30 cellular contexts compared by ENCODE assay signal in the genomic region with DNA sequence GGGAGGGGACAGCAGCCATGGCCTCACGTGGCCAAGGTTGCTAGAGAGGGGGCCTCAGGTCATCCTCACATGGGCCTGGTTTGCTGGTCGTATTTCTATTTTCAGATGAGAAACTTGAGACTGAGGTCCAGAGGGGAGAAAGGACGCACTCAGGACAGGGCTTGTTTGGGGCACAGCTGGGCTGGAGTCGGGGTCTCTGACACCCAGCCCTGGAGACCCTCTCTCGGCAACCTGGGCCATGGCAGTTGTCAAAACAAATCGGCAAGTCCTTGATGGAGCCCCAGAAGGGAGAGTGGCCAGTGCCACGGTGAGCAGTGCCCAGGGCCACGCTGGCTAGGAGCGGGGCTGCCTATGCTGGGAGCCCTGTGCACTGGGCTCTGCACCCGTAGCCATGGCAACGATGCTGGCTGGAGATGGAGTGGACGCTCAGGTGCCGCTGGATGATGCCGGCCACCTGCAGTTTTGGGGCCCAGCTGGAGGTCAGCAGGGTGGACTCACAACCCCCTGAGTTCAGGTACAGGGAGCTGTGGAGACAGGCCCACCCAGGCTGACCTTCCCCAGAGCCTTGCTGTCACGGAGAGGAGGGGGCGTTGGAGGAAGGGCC.
"Had no signal": no experiment of that assay in that cellular context is flagged by ENCODE, and none has a peak within 500 bp of the region (broad histone marks: within the 10 kb centered on the region; RNA-seq: fewer than 3 reads in every experiment).

No MANE protein-coding gene starts in this region.

- H3K4me1 Mint-ChIP-seq: activated naive CD4-positive, alpha-beta T cell treated with anti-CD3 and anti-CD28 coated beads, Interleukin-2, amount 10 ng/mL, durations not matched to agents 7 days and 5 days; activated naive CD8-positive, alpha-beta T cell treated with anti-CD3 and anti-CD28 coated beads, Interleukin-2, amount 10 ng/mL, durations not matched to agents 7 days and 5 days; naive thymus-derived CD4-positive, alpha-beta T cell had no signal

- H3K27me3 ChIP-seq: ascending aorta, cardiac muscle cell, hepatocyte, right atrium auricular region, transverse colon had no signal

- H3K79me2 ChIP-seq: hepatocyte, parathyroid adenoma had no signal

- H3K27ac ChIP-seq: ascending aorta, cardiac muscle cell, coronary artery, dorsolateral prefrontal cortex, gastrocnemius medialis, hepatocyte, parathyroid adenoma, right atrium auricular region, transverse colon, VCaP had no signal

- H2AFZ ChIP-seq: hepatocyte, parathyroid adenoma had no signal

- H3K27me3 Mint-ChIP-seq: brain; stimulated activated naive B cell treated with anti-CD40 and anti-IgM and Interleukin-4, amounts not matched to agents 10 μg/mL and 1 μg/mL and 100 μg/mL, for 72 hours had no signal

- H3K9me3 Mint-ChIP-seq: activated naive CD8-positive, alpha-beta T cell treated with anti-CD3 and anti-CD28 coated beads, Interleukin-2, amount 10 ng/mL, durations not matched to agents 7 days and 5 days; brain; stimulated activated naive B cell treated with anti-CD40 and anti-IgM and Interleukin-4, amounts not matched to agents 10 μg/mL and 1 μg/mL and 100 μg/mL, for 72 hours had no signal

- H3K36me3 Mint-ChIP-seq: activated naive CD4-positive, alpha-beta T cell treated with anti-CD3 and anti-CD28 coated beads, Interleukin-2, amount 10 ng/mL, durations not matched to agents 7 days and 5 days; activated naive CD8-positive, alpha-beta T cell treated with anti-CD3 and anti-CD28 coated beads, Interleukin-2, amount 10 ng/mL, durations not matched to agents 7 days and 5 days; brain; stimulated activated naive B cell treated with anti-CD40 and anti-IgM and Interleukin-4, amounts not matched to agents 10 μg/mL and 1 μg/mL and 100 μg/mL, for 72 hours had no signal

- H3K4me1 ChIP-seq: ascending aorta, gastrocnemius medialis, parathyroid adenoma, transverse colon had no signal

- DNase-seq: activated CD4-positive, alpha-beta T cell treated with anti-CD3 and anti-CD28 coated beads for 48 hours; activated CD4-positive, alpha-beta T cell treated with anti-CD3 and anti-CD28 coated beads, Interleukin-2, amount 50 U/mL, for 48 hours; activated CD8-positive, alpha-beta memory T cell treated with anti-CD3 and anti-CD28 coated beads for 24 hours; activated gamma-delta T cell; activated naive CD4-positive, alpha-beta T cell treated with anti-CD3 and anti-CD28 coated beads, Interleukin-2, amount 10 ng/mL, durations not matched to agents 7 days and 5 days; activated naive CD8-positive, alpha-beta T cell treated with anti-CD3 and anti-CD28 coated beads, Interleukin-2, amount 10 ng/mL, durations not matched to agents 7 days and 5 days; cerebellar nuclear complex; effector memory CD4-positive, alpha-beta T cell; erythroblast; gastrocnemius medialis; glutamatergic neuron; left cardiac atrium; midbrain; naive thymus-derived CD4-positive, alpha-beta T cell; nucleus accumbens; stimulated activated CD4-positive, alpha-beta T cell treated with anti-CD3 and anti-CD28 coated beads, Interleukin-15, amount 100 ng/mL, for 24 hours; stimulated activated CD4-positive, alpha-beta T cell treated with anti-CD3 and anti-CD28 coated beads, Interleukin-2, amount 100 ng/mL, for 24 hours; stimulated activated naive B cell treated with anti-CD40 and anti-IgM and Interleukin-4, amounts not matched to agents 10 μg/mL and 1 μg/mL and 100 μg/mL, for 72 hours; T-helper 9 cell; transverse colon had no signal

- H3K4me3 Mint-ChIP-seq: activated naive CD4-positive, alpha-beta T cell treated with anti-CD3 and anti-CD28 coated beads, Interleukin-2, amount 10 ng/mL, durations not matched to agents 7 days and 5 days; activated naive CD8-positive, alpha-beta T cell treated with anti-CD3 and anti-CD28 coated beads, Interleukin-2, amount 10 ng/mL, durations not matched to agents 7 days and 5 days; brain; naive thymus-derived CD4-positive, alpha-beta T cell; stimulated activated naive B cell treated with anti-CD40 and anti-IgM and Interleukin-4, amounts not matched to agents 10 μg/mL and 1 μg/mL and 100 μg/mL, for 72 hours had no signal

- H3K27ac Mint-ChIP-seq: activated naive CD4-positive, alpha-beta T cell treated with anti-CD3 and anti-CD28 coated beads, Interleukin-2, amount 10 ng/mL, durations not matched to agents 7 days and 5 days; activated naive CD8-positive, alpha-beta T cell treated with anti-CD3 and anti-CD28 coated beads, Interleukin-2, amount 10 ng/mL, durations not matched to agents 7 days and 5 days; brain; stimulated activated naive B cell treated with anti-CD40 and anti-IgM and Interleukin-4, amounts not matched to agents 10 μg/mL and 1 μg/mL and 100 μg/mL, for 72 hours had no signal

- ATAC-seq: activated CD4-positive, CD25-positive, alpha-beta regulatory T cell treated with anti-CD3 and anti-CD28 coated beads, Interleukin-2, amount 50 U/mL, for 24 hours; gastrocnemius medialis; left cardiac atrium; naive thymus-derived CD4-positive, alpha-beta T cell; stimulated activated naive B cell treated with anti-CD40 and anti-IgM and Interleukin-4, amounts not matched to agents 10 μg/mL and 1 μg/mL and 100 μg/mL, for 72 hours had no signal

- H3K4me3 ChIP-seq: ascending aorta, cardiac muscle cell, coronary artery, dorsolateral prefrontal cortex, gastrocnemius medialis, hepatocyte, right atrium auricular region, transverse colon had no signal

- H3K9me3 ChIP-seq: ascending aorta, gastrocnemius medialis, right atrium auricular region, transverse colon had no signal

- H3K4me2 ChIP-seq: hepatocyte had no signal

- H3K36me3 ChIP-seq: ascending aorta, cardiac muscle cell, gastrocnemius medialis, right atrium auricular region, transverse colon had no signal
